In genomic region chr9:93345630-93346239, GRCh38 we compare ENCODE assay signal across 9 cellular contexts.
DNase-seq lines count a peak whose midpoint lies in the region; ATAC-seq, FAIRE-seq and TF ChIP-seq lines count a peak whose summit lies in the region.
"Had no signal": no experiment of that assay in that cellular context is flagged by ENCODE, and none has a peak within 500 bp of the region (broad histone marks: within the 10 kb centered on the region; RNA-seq: fewer than 3 reads in every experiment).

No MANE protein-coding gene starts in this region.

- H3K27ac ChIP-seq in psoas muscle (no peak overlapping the region), pancreas (no peak overlapping the region)
- H3K27ac ChIP-seq: BLaER1 had no signal

- H3K9me3 ChIP-seq in psoas muscle (no peaks in the 10 kb centered on the region), pancreas (no peaks in the 10 kb centered on the region)

- 34 to 37% (median 37%) methylated on average over 20 to 21 of the region's 21 CpGs for WGBS in psoas muscle, 3 donors
- 61% methylated on average over 21 of the region's 21 CpGs for WGBS in pancreas, 2 donors

- no peak for FAIRE-seq in pancreas (lab: Jason Lieb, UNC)

- H3K4me1 ChIP-seq in psoas muscle, result no peaks in the 10 kb centered on the region
- no peaks in the 10 kb centered on the region for H3K4me1 ChIP-seq in pancreas
- H3K4me1 ChIP-seq: BLaER1 had no signal

- H3K4me3 ChIP-seq in psoas muscle (peak overlapping the region; percentile 64), pancreas (peak overlapping the region in 1 of 4 donors; percentile 45)
- H3K4me3 ChIP-seq: BLaER1 had no signal

- H3K27me3 ChIP-seq in psoas muscle (ENCODE audit: insufficient read depth in 3 of 3, low read length in 2 of 3) (peaks cover 0 to 18% (median 2%) of the 10 kb centered on the region in 3 donors), pancreas (peaks cover 0 to 6% (median 0%) of the 10 kb centered on the region in 4 donors)

- ATAC-seq in psoas muscle (no peak), HG03159 (IDR thresholded peaks at IDR 0.05; ENCODE audit: unreplicated experiment) (no peak), GM18873 (IDR thresholded peaks at IDR 0.05; ENCODE audit: low FRiP score, unreplicated experiment) (no peak), pancreas (no peak)

- H3K36me3 ChIP-seq in psoas muscle (ENCODE audit: insufficient read depth in 1 of 2, low read depth in 1 of 2) (no peaks in the 10 kb centered on the region), pancreas (no peaks in the 10 kb centered on the region)
- H3K36me3 ChIP-seq: BLaER1 had no signal

- TF ChIP-seq CTCF in psoas muscle (IDR thresholded peaks at IDR 0.05), result no peak
- no peak for TF ChIP-seq CTCF in pancreas (IDR thresholded peaks at IDR 0.05)

- DNase-seq in ELF-1 (ENCODE audit: low read depth, low spot score) (peak; percentile 54), cerebellar cortex (ENCODE audit: low spot score) (peak; percentile 45), inferior parietal cortex (ENCODE audit: extremely low spot score) (peak; percentile 26), psoas muscle (no peak), SKM-1 (lab: John Stamatoyannopoulos, UW; ENCODE audit: unreplicated experiment) (no peak), pancreas (no peak)

- intact Hi-C loops in psoas muscle (cut with DNase I) (no loop called here), pancreas (cut with DNase I) (no loop called here)

Comparison
In these comparisons a context has a peak if more than half of its experiments do, and no peak if none do; other contexts are left out.
1. DNase-seq: peak in ELF-1 (single experiment), cerebellar cortex (single experiment) and inferior parietal cortex (single experiment); none in psoas muscle (0 of 2), SKM-1 (single experiment) and pancreas (0 of 6).